Comparison of ENCODE assay signal across 8 cellular contexts in genomic region chr17:1762233-1762905, GRCh38. TPM values are rescaled to one million over a fixed set of nuclear protein-coding genes. Genes with fewer than 3 reads are reported as not detected.
A peak's percentile ranks its signal among the peaks of the same experiment; 100 is the strongest.
DNase-seq lines count a peak whose midpoint lies in the region; ATAC-seq, FAIRE-seq and TF ChIP-seq lines count a peak whose summit lies in the region.

No MANE protein-coding gene starts in this region.

- H3K4me1 ChIP-seq in A549 (peaks cover 20% of the 10 kb centered on the region), mucosa of stomach (ENCODE audit: control insufficient read depth, insufficient read depth, low read length) (peaks cover 21% of the 10 kb centered on the region)

- ATAC-seq in A549: peak; percentile 35 to 58; a peak in 4 of 6 replicates
- ATAC-seq in HG03025 (IDR thresholded peaks at IDR 0.05; ENCODE audit: low FRiP score, unreplicated experiment): no peak
- ATAC-seq in HG03571 (IDR thresholded peaks at IDR 0.05; ENCODE audit: unreplicated experiment): no peak
- no peak for ATAC-seq in effector memory CD8-positive, alpha-beta T cell (replicated peaks)

- peak overlapping the region; percentile 97 for H3K27ac Mint-ChIP-seq in dendritic cell treated with granulocyte-macrophage colony-stimulating factor and Interleukin-4, amounts not matched to agents 40 ng/mL and 50 ng/mL, for 4 days
- peak overlapping the region in 1 of 2 donors; percentile 88 for H3K27ac Mint-ChIP-seq in effector memory CD8-positive, alpha-beta T cell

- TF ChIP-seq POLR2A in A549 (IDR thresholded peaks at IDR 0.05; ENCODE audit: low read length): no peak

- H3K36me3 ChIP-seq in mucosa of stomach (ENCODE audit: control insufficient read depth, insufficient read depth, low read length): no peaks in the 10 kb centered on the region

- POLR2A ChIA-PET in A549 (lab: Yijun Ruan, JAX): interaction anchor here (0.7 kb wide), 1 partner anchor 45 kb away, joined by 3 read pairs; no protein-coding TSS in a partner anchor

- 66% methylated on average over 21 of the region's 21 CpGs for WGBS in A549 (ENCODE audit: missing lambda C conversion rate)

- DNase-seq in A549 (ENCODE audit: low read depth in 1 of 2, low spot score in 1 of 2) (no peak), NCI-H2196 treated with DMSO at 0.1 percent for 48 hours (lab: John Stamatoyannopoulos, UW; ENCODE audit: unreplicated experiment) (peak; percentile 15), COR-L47 (lab: John Stamatoyannopoulos, UW) (no peak)
- DNase-seq in effector memory CD8-positive, alpha-beta T cell: no peak

- no peak for TF ChIP-seq RAD21 in A549 (conservative IDR thresholded peaks at IDR 0.05 in 1 of 2, IDR thresholded peaks at IDR 0.05 in 1 of 2)

- H3K27ac ChIP-seq in A549: peak overlapping the region; percentile 20 to 82

- CTCF ChIA-PET in A549 (lab: Yijun Ruan, JAX): interaction anchor here (0.7 to 28.6 kb wide), 8 partner anchors 9 to 93 kb away, joined by 3 to 591 read pairs (median 7); partner anchors contain the start of genes PRPF8, RPA1, SMYD4 and WDR81

- H3K9ac ChIP-seq in mucosa of stomach (ENCODE audit: low read length): peak overlapping the region; percentile 5

- peak overlapping the region; percentile 54 for H3K4me3 Mint-ChIP-seq in dendritic cell treated with granulocyte-macrophage colony-stimulating factor and Interleukin-4, amounts not matched to agents 40 ng/mL and 50 ng/mL, for 4 days
- H3K4me3 Mint-ChIP-seq in effector memory CD8-positive, alpha-beta T cell: peak overlapping the region in 1 of 2 donors; percentile 29

- H3K27me3 Mint-ChIP-seq in dendritic cell treated with granulocyte-macrophage colony-stimulating factor and Interleukin-4, amounts not matched to agents 40 ng/mL and 50 ng/mL, for 4 days: peaks cover 2% of the 10 kb centered on the region
- H3K27me3 Mint-ChIP-seq in effector memory CD8-positive, alpha-beta T cell: no peaks in the 10 kb centered on the region

- intact Hi-C loops in dendritic cell treated with granulocyte-macrophage colony-stimulating factor and Interleukin-4, amounts not matched to agents 40 ng/mL and 50 ng/mL, for 4 days (cut with micrococcal nuclease): loop anchor here (5.0 kb wide), 1 partner anchor 35 kb away; no protein-coding TSS in a partner anchor

- H3K9me3 ChIP-seq in A549: no peaks in the 10 kb centered on the region
- no peaks in the 10 kb centered on the region for H3K9me3 ChIP-seq in mucosa of stomach (ENCODE audit: control insufficient read depth, low read length)

- peaks cover 69% of the 10 kb centered on the region for H3K4me1 Mint-ChIP-seq in dendritic cell treated with granulocyte-macrophage colony-stimulating factor and Interleukin-4, amounts not matched to agents 40 ng/mL and 50 ng/mL, for 4 days (ENCODE audit: low read depth)
- peaks cover 14 to 19% of the 10 kb centered on the region in 2 donors for H3K4me1 Mint-ChIP-seq in effector memory CD8-positive, alpha-beta T cell (ENCODE audit: low read depth in 2 of 2)

- no peak for FAIRE-seq in A549 (lab: Jason Lieb, UNC)

- H3K4me3 ChIP-seq in A549 (no peak overlapping the region), mucosa of stomach (ENCODE audit: low read length) (no peak overlapping the region)

- H3K9me3 Mint-ChIP-seq in dendritic cell treated with granulocyte-macrophage colony-stimulating factor and Interleukin-4, amounts not matched to agents 40 ng/mL and 50 ng/mL, for 4 days: no peaks in the 10 kb centered on the region
- H3K9me3 Mint-ChIP-seq in effector memory CD8-positive, alpha-beta T cell: no peaks in the 10 kb centered on the region

- no peak for TF ChIP-seq CTCF in A549 (IDR thresholded peaks at IDR 0.05)

- peak overlapping the region; percentile 33 for H3K4me2 ChIP-seq in A549

- no peaks in the 10 kb centered on the region for H3K36me3 Mint-ChIP-seq in dendritic cell treated with granulocyte-macrophage colony-stimulating factor and Interleukin-4, amounts not matched to agents 40 ng/mL and 50 ng/mL, for 4 days (ENCODE audit: low read depth)
- peaks cover 2% of the 10 kb centered on the region for H3K36me3 Mint-ChIP-seq in effector memory CD8-positive, alpha-beta T cell (ENCODE audit: insufficient read depth)

- no peak for TF ChIP-seq EP300 in A549 (IDR thresholded peaks at IDR 0.05)

- H3K27me3 ChIP-seq in mucosa of stomach (ENCODE audit: control insufficient read depth, insufficient read depth, low read length): no peaks in the 10 kb centered on the region

TF ChIP-seq in A549, 52 proteins besides CTCF, POLR2A, EP300 and RAD21:
- TF ChIP-seq TP53 (CRISPR knock-in tag; IDR thresholded peaks at IDR 0.05): no peak
- no peak for TF ChIP-seq BHLHE40 (IDR thresholded peaks at IDR 0.05; ENCODE audit: low read depth, low read length)
- TF ChIP-seq EHF (CRISPR knock-in tag; IDR thresholded peaks at IDR 0.05): no peak
- TF ChIP-seq PHF8 (IDR thresholded peaks at IDR 0.05; ENCODE audit: borderline replicate concordance, low read depth): no peak
- no peak for TF ChIP-seq HOXB13 (CRISPR knock-in tag; IDR thresholded peaks at IDR 0.05; ENCODE audit: low read depth)
- TF ChIP-seq JUN (IDR thresholded peaks at IDR 0.05): no peak

RNA-seq across cellular contexts. Expression of gene SERPINF1, which starts 0.5 kb away (rescaled TPM):
- polyA plus RNA-seq in A549 (2011; rRNA removed) (11.5 and 13.7 TPM in 2 replicates), A549 (2017; fragmentation: RNase III; extraction: RNeasy Plus Mini Kit Qiagen cat#74134 plus additional on column Dnase treatment) (2.3 to 3.4 TPM (median 3.0 TPM) in 3 replicates)
- 4.7 and 7.2 TPM in 2 replicates for polyA plus RNA-seq in A549 (2012; cell fraction: cytosol; rRNA removed)
- 8.7 and 12.9 TPM in 2 replicates for polyA plus RNA-seq in A549 (2012; cell fraction: nucleus; rRNA removed)
- polyA minus RNA-seq in A549 (2011; rRNA and poly(A)+ RNA removed): 8.2 and 8.7 TPM in 2 replicates

RNA-seq across cellular contexts. Expression of gene SERPINF2, which starts 19.7 kb away (rescaled TPM):
- 2.1 and 2.7 TPM in 2 replicates for polyA plus RNA-seq in A549 (2011; rRNA removed)
- 2.8 and 3.6 TPM in 2 replicates for polyA plus RNA-seq in A549 (2012; cell fraction: cytosol; rRNA removed)
- 3.9 and 4.4 TPM in 2 replicates for polyA plus RNA-seq in A549 (2012; cell fraction: nucleus; rRNA removed)
- 2.4 to 2.9 TPM (median 2.7 TPM) in 3 replicates for polyA plus RNA-seq in A549 (2017; fragmentation: RNase III; extraction: RNeasy Plus Mini Kit Qiagen cat#74134 plus additional on column Dnase treatment)
- 1.9 and 2.3 TPM in 2 replicates for polyA minus RNA-seq in A549 (2011; rRNA and poly(A)+ RNA removed)

RNA-seq across cellular contexts. Expression of gene WDR81, which starts 37.9 kb away (rescaled TPM):
- polyA plus RNA-seq in A549 (2011; rRNA removed) (4.6 and 4.9 TPM in 2 replicates), A549 (2017; fragmentation: RNase III; extraction: RNeasy Plus Mini Kit Qiagen cat#74134 plus additional on column Dnase treatment) (22.6 to 26.8 TPM (median 25.5 TPM) in 3 replicates)
- polyA plus RNA-seq in A549 (2012; cell fraction: cytosol; rRNA removed): 14.4 and 20.1 TPM in 2 replicates
- 71.8 and 82.1 TPM in 2 replicates for polyA plus RNA-seq in A549 (2012; cell fraction: nucleus; rRNA removed)
- polyA minus RNA-seq in A549 (2011; rRNA and poly(A)+ RNA removed): 8.8 and 11.0 TPM in 2 replicates

RNA-seq across cellular contexts. Expression of gene TLCD2, which starts 52.2 kb away (rescaled TPM):
- polyA plus RNA-seq in A549 (2011; rRNA removed) (3.4 and 4.5 TPM in 2 replicates), A549 (2017; fragmentation: RNase III; extraction: RNeasy Plus Mini Kit Qiagen cat#74134 plus additional on column Dnase treatment) (3.1 to 3.8 TPM (median 3.5 TPM) in 3 replicates)
- polyA plus RNA-seq in A549 (2012; cell fraction: cytosol; rRNA removed): 0.70 and 0.96 TPM in 2 replicates
- polyA plus RNA-seq in A549 (2012; cell fraction: nucleus; rRNA removed): 0.71 and 0.89 TPM in 2 replicates
- 3.7 and 4.3 TPM in 2 replicates for polyA minus RNA-seq in A549 (2011; rRNA and poly(A)+ RNA removed)

Comparison
In these comparisons a context has a peak if more than half of its experiments do, and no peak if none do; other contexts are left out.
1. ATAC-seq: peak in A549 (2 of 2); none in HG03025 (single experiment), HG03571 (single experiment) and effector memory CD8-positive, alpha-beta T cell (single experiment).